In the genomic region with DNA sequence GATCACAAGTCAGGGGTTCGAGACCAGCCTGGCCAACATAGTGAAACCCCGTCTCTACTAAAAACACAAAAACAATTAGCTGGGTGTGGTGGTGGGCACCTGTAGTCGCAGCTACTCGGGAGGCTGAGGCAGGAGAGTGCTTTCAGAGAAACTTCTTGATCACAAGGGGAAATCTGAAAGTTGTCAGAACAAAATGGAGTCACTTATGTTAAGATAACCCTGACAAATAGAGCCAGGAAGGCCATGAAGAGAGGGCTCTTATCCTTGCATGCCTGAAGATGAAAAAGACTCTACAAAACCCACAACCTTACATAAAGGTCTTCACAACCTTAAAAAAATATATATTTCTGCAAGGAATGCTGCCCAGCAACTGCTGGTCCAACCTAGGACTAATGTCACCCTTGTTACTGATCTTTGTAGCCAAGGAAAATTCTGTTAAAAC, we compare ENCODE assay signal across 11 cellular contexts. TPM values are rescaled to one million over a fixed set of nuclear protein-coding genes. Genes with fewer than 3 reads are reported as not detected.
DNase-seq lines count a peak whose midpoint lies in the region; ATAC-seq, FAIRE-seq and TF ChIP-seq lines count a peak whose summit lies in the region.
"Had no signal": no experiment of that assay in that cellular context is flagged by ENCODE, and none has a peak within 500 bp of the region (broad histone marks: within the 10 kb centered on the region; RNA-seq: fewer than 3 reads in every experiment).

No MANE protein-coding gene starts in this region.

- H3K36me3 Mint-ChIP-seq in T-helper 2 cell treated with Interferon-gamma antibody and Interleukin-4, amounts not matched to agents 5 μg/mL and 100 μg/mL, for 36 hours (ENCODE audit: low read depth): peaks cover 51% of the 10 kb centered on the region
- peaks cover 51% of the 10 kb centered on the region for H3K36me3 Mint-ChIP-seq in activated CD8-positive, alpha-beta T cell treated with anti-CD3 and anti-CD28 coated beads, Interleukin-2, amount 10 ng/mL, durations not matched to agents 7 days and 5 days (ENCODE audit: low read depth)
- H3K36me3 Mint-ChIP-seq in stimulated activated memory B cell treated with anti-CD40 and anti-IgM and Interleukin-4, amounts not matched to agents 10 μg/mL and 1 μg/mL and 100 μg/mL, for 72 hours: peaks cover 9% of the 10 kb centered on the region

- peaks cover 59% of the 10 kb centered on the region for H3K4me1 Mint-ChIP-seq in T-helper 2 cell treated with Interferon-gamma antibody and Interleukin-4, amounts not matched to agents 5 μg/mL and 100 μg/mL, for 36 hours (ENCODE audit: low read depth)
- peaks cover 71% of the 10 kb centered on the region for H3K4me1 Mint-ChIP-seq in activated CD8-positive, alpha-beta T cell treated with anti-CD3 and anti-CD28 coated beads, Interleukin-2, amount 10 ng/mL, durations not matched to agents 7 days and 5 days (ENCODE audit: low read depth)
- peaks cover 55% of the 10 kb centered on the region for H3K4me1 Mint-ChIP-seq in stimulated activated memory B cell treated with anti-CD40 and anti-IgM and Interleukin-4, amounts not matched to agents 10 μg/mL and 1 μg/mL and 100 μg/mL, for 72 hours

- H3K9me3 ChIP-seq in iPS-20b (ENCODE audit: insufficient read depth, low read depth, low read length): peaks cover 4% of the 10 kb centered on the region; the same call in 1 of the 2 replicates

- POLR2A ChIA-PET in activated CD8-positive, alpha-beta T cell treated with anti-CD3 and anti-CD28 coated beads, Interleukin-2, amount 10 ng/mL, durations not matched to agents 7 days and 5 days (lab: Charles Lee): interaction anchor here (1.0 to 3.8 kb wide), 4 partner anchors 9 to 76 kb away, joined by 3 to 27 read pairs (median 14); a partner anchor contains a TSS

- H3K27ac Mint-ChIP-seq in T-helper 2 cell treated with Interferon-gamma antibody and Interleukin-4, amounts not matched to agents 5 μg/mL and 100 μg/mL, for 36 hours: peak overlapping the region; percentile 100
- peak overlapping the region; percentile 91 for H3K27ac Mint-ChIP-seq in activated CD8-positive, alpha-beta T cell treated with anti-CD3 and anti-CD28 coated beads, Interleukin-2, amount 10 ng/mL, durations not matched to agents 7 days and 5 days
- H3K27ac Mint-ChIP-seq in stimulated activated memory B cell treated with anti-CD40 and anti-IgM and Interleukin-4, amounts not matched to agents 10 μg/mL and 1 μg/mL and 100 μg/mL, for 72 hours: peak overlapping the region; percentile 99

- CTCF ChIA-PET in activated CD8-positive, alpha-beta T cell treated with anti-CD3 and anti-CD28 coated beads, Interleukin-2, amount 10 ng/mL, durations not matched to agents 7 days and 5 days (lab: Charles Lee): interaction anchor here (0.8 to 2.5 kb wide), 3 partner anchors 12 to 137 kb away, joined by 3 to 8 read pairs (median 3); a partner anchor contains a TSS

- FAIRE-seq in GM12891 (lab: Jason Lieb, UNC): no peak
- FAIRE-seq: A204.1, urothelium cell line had no signal

- H3K4me1 ChIP-seq in iPS-20b (ENCODE audit: insufficient read depth, low read length): no peaks in the 10 kb centered on the region

- H3K27ac ChIP-seq in iPS-20b (ENCODE audit: low read length): no peak overlapping the region
- no peak overlapping the region for H3K27ac ChIP-seq in substantia nigra (ENCODE audit: low read depth, low read length, poor library complexity, severe bottlenecking)

- DNase-seq in T-helper 2 cell treated with Interferon-gamma antibody and Interleukin-4, amounts not matched to agents 5 μg/mL and 100 μg/mL, for 36 hours (ENCODE audit: low spot score): no peak
- no peak for DNase-seq in T-helper 2 cell
- no peak for DNase-seq in activated CD8-positive, alpha-beta T cell treated with anti-CD3 and anti-CD28 coated beads, Interleukin-2, amount 10 ng/mL, durations not matched to agents 7 days and 5 days
- DNase-seq in substantia nigra (lab: John Stamatoyannopoulos, UW): no peak
- no peak for DNase-seq in left colon
- DNase-seq in GM12891 (ENCODE audit: insufficient read length, low spot score): no peak
- DNase-seq: NCI-H2227 treated with DMSO at 0.1 percent for 48 hours had no signal

- H3K36me3 ChIP-seq in iPS-20b (ENCODE audit: insufficient read depth, low read depth, low read length): no peaks in the 10 kb centered on the region

- no peak for ATAC-seq in activated CD8-positive, alpha-beta T cell treated with anti-CD3 and anti-CD28 coated beads, Interleukin-2, amount 10 ng/mL, durations not matched to agents 7 days and 5 days
- ATAC-seq in stimulated activated memory B cell treated with anti-CD40 and anti-IgM and Interleukin-4, amounts not matched to agents 10 μg/mL and 1 μg/mL and 100 μg/mL, for 72 hours: no peak
- no peak for ATAC-seq in left colon

- H3K9me3 Mint-ChIP-seq in T-helper 2 cell treated with Interferon-gamma antibody and Interleukin-4, amounts not matched to agents 5 μg/mL and 100 μg/mL, for 36 hours: no peaks in the 10 kb centered on the region
- H3K9me3 Mint-ChIP-seq in activated CD8-positive, alpha-beta T cell treated with anti-CD3 and anti-CD28 coated beads, Interleukin-2, amount 10 ng/mL, durations not matched to agents 7 days and 5 days (ENCODE audit: insufficient read depth): no peaks in the 10 kb centered on the region
- no peaks in the 10 kb centered on the region for H3K9me3 Mint-ChIP-seq in stimulated activated memory B cell treated with anti-CD40 and anti-IgM and Interleukin-4, amounts not matched to agents 10 μg/mL and 1 μg/mL and 100 μg/mL, for 72 hours

- no peaks in the 10 kb centered on the region for H3K27me3 Mint-ChIP-seq in T-helper 2 cell treated with Interferon-gamma antibody and Interleukin-4, amounts not matched to agents 5 μg/mL and 100 μg/mL, for 36 hours (ENCODE audit: low read depth)
- H3K27me3 Mint-ChIP-seq in activated CD8-positive, alpha-beta T cell treated with anti-CD3 and anti-CD28 coated beads, Interleukin-2, amount 10 ng/mL, durations not matched to agents 7 days and 5 days (ENCODE audit: low read depth): no peaks in the 10 kb centered on the region
- no peaks in the 10 kb centered on the region for H3K27me3 Mint-ChIP-seq in stimulated activated memory B cell treated with anti-CD40 and anti-IgM and Interleukin-4, amounts not matched to agents 10 μg/mL and 1 μg/mL and 100 μg/mL, for 72 hours

- no peaks in the 10 kb centered on the region for H3K27me3 ChIP-seq in iPS-20b (ENCODE audit: insufficient read depth, low read length)

- peak overlapping the region; percentile 93; the same call in 1 of the 2 replicates for H3K4me3 ChIP-seq in iPS-20b (ENCODE audit: low read length)

- H3K9ac ChIP-seq in iPS-20b (ENCODE audit: low read depth, low read length): no peak overlapping the region

- TF ChIP-seq POLR2A in GM12891 (IDR thresholded peaks at IDR 0.05; ENCODE audit: low read depth, low read length): no peak

- intact Hi-C loops in left colon (cut with DNase I, micrococcal nuclease): no loop called here

- peak overlapping the region; percentile 98 for H3K4me3 Mint-ChIP-seq in T-helper 2 cell treated with Interferon-gamma antibody and Interleukin-4, amounts not matched to agents 5 μg/mL and 100 μg/mL, for 36 hours
- peak overlapping the region; percentile 81 for H3K4me3 Mint-ChIP-seq in activated CD8-positive, alpha-beta T cell treated with anti-CD3 and anti-CD28 coated beads, Interleukin-2, amount 10 ng/mL, durations not matched to agents 7 days and 5 days
- peak overlapping the region; percentile 68 for H3K4me3 Mint-ChIP-seq in stimulated activated memory B cell treated with anti-CD40 and anti-IgM and Interleukin-4, amounts not matched to agents 10 μg/mL and 1 μg/mL and 100 μg/mL, for 72 hours

TF ChIP-seq in GM12891, 5 proteins besides CTCF, POLR2A, EP300 and RAD21:
- TF ChIP-seq SPI1 (IDR thresholded peaks at IDR 0.05; ENCODE audit: low read depth, low read length): no peak
- TF ChIP-seq TAF1 (IDR thresholded peaks at IDR 0.05; ENCODE audit: low read depth, low read length): no peak
- no peak for TF ChIP-seq PAX5 (IDR thresholded peaks at IDR 0.05; ENCODE audit: insufficient read depth, low read length, severe bottlenecking)
- TF ChIP-seq POU2F2 (IDR thresholded peaks at IDR 0.05; ENCODE audit: low read depth, low read length): no peak

RNA-seq across cellular contexts. Expression of a gene that starts 1.2 kb away (rescaled TPM):
- 100 to 1,000 TPM; 180 to 185 TPM for total RNA-seq in activated CD8-positive, alpha-beta T cell treated with anti-CD3 and anti-CD28 coated beads, Interleukin-2, amount 10 ng/mL, durations not matched to agents 7 days and 5 days
- 10 to 100 TPM; 15.3 to 23.4 TPM for total RNA-seq in left colon
- 34.7 TPM for polyA plus RNA-seq in GM12891 (2012; ENCODE audit: low read depth, missing spikeins)

RNA-seq across cellular contexts. Expression of a gene that starts 15.3 kb away (rescaled TPM):
- under 1 TPM; 0.44 to 0.45 TPM for total RNA-seq in activated CD8-positive, alpha-beta T cell treated with anti-CD3 and anti-CD28 coated beads, Interleukin-2, amount 10 ng/mL, durations not matched to agents 7 days and 5 days
- total RNA-seq in left colon: under 1 TPM in 1 of 2 donors, not detected in 1; 0.34 TPM
- 0.12 TPM for polyA plus RNA-seq in GM12891 (2012; ENCODE audit: low read depth, missing spikeins)

Comparison
In these comparisons a context has a peak if more than half of its experiments do, and no peak if none do; other contexts are left out.
1. RNA of a gene that starts 1.2 kb away (total RNA-seq): 180 to 185 TPM in activated CD8-positive, alpha-beta T cell treated with anti-CD3 and anti-CD28 coated beads, Interleukin-2, amount 10 ng/mL, durations not matched to agents 7 days and 5 days; 15.3 to 23.4 TPM in left colon; every median in the first group is over 4 times any median in the second.
2. Peak in every context shown above with its lines, with median percentiles within 50 percentile points of each other: H3K27ac Mint-ChIP-seq and H3K4me3 Mint-ChIP-seq.